In genomic region chr21:33858672-33859372, GRCh38 we compare ENCODE assay signal across 16 cellular contexts. TPM values are rescaled to one million over a fixed set of nuclear protein-coding genes. Genes with fewer than 3 reads are reported as not detected.
DNase-seq lines count a peak whose midpoint lies in the region; ATAC-seq and TF ChIP-seq lines count a peak whose summit lies in the region.
"Had no signal": no experiment of that assay in that cellular context is flagged by ENCODE, and none has a peak within 500 bp of the region (broad histone marks: within the 10 kb centered on the region; RNA-seq: fewer than 3 reads in every experiment).

No MANE protein-coding gene starts in this region.

- BruUV-seq in MCF 10A (replicated peaks; lab: Mats Ljungman, UMichigan): no TSS peak

- no peak for DNase-seq in left cardiac atrium
- DNase-seq in left ventricle myocardium inferior: no peak
- DNase-seq in fibroblast of the aortic adventitia (ENCODE audit: low read depth): peak; percentile 33
- DNase-seq in sciatic nerve (ENCODE audit: low spot score): no peak
- no peak for DNase-seq in foreskin melanocyte
- no peak for DNase-seq in MCF 10A (ENCODE audit: unreplicated experiment)
- DNase-seq: DMS153, HCEC 1CT, KG1, NCI-H1092 treated with DMSO at 0.1 percent for 48 hours, NCI-H1694, NCI-H2107, Right ventricle myocardium superior had no signal

- peaks cover 14% of the 10 kb centered on the region for H3K4me1 Mint-ChIP-seq in MCF 10A (ENCODE audit: insufficient read depth, unreplicated experiment)

- H3K36me3 Mint-ChIP-seq in MCF 10A (ENCODE audit: insufficient read depth, unreplicated experiment): no peaks in the 10 kb centered on the region

- H3K4me3 ChIP-seq in left ventricle myocardium inferior: no peak overlapping the region
- H3K4me3 ChIP-seq in fibroblast of the aortic adventitia (ENCODE audit: low read depth, low read length): no peak overlapping the region

- H3K27me3 ChIP-seq in left ventricle myocardium inferior (ENCODE audit: low read depth): no peaks in the 10 kb centered on the region

- CTCF ChIA-PET in MCF 10A (lab: Yijun Ruan, JAX): no interaction called here

- POLR2A ChIA-PET in MCF 10A (lab: Yijun Ruan, JAX): interaction anchor here (0.7 kb wide), 1 partner anchor 233 kb away, joined by 4 read pairs; no protein-coding TSS in a partner anchor

- intact Hi-C loops in left cardiac atrium (cut with DNase I) (no loop called here), left ventricle myocardium inferior (cut with micrococcal nuclease) (no loop called here), sciatic nerve (cut with DNase I) (no loop called here), MCF 10A (cut with micrococcal nuclease) (no loop called here)

- TF ChIP-seq CTCF in left ventricle myocardium inferior (IDR thresholded peaks at IDR 0.05; ENCODE audit: borderline replicate concordance): no peak
- no peak for TF ChIP-seq CTCF in fibroblast of the aortic adventitia (IDR thresholded peaks at IDR 0.05; ENCODE audit: insufficient read depth, low read length)
- TF ChIP-seq CTCF in MCF 10A (IDR thresholded peaks at IDR 0.05; ENCODE audit: unreplicated experiment): no peak

- H3K4me3 Mint-ChIP-seq in MCF 10A (ENCODE audit: unreplicated experiment): no peak overlapping the region

- ATAC-seq in left cardiac atrium (peak; percentile 35 to 60), sciatic nerve (peak; percentile 56), HG03521 (IDR thresholded peaks at IDR 0.05; ENCODE audit: unreplicated experiment) (no peak), GM21526 (IDR thresholded peaks at IDR 0.05; ENCODE audit: low FRiP score, unreplicated experiment) (no peak)
- ATAC-seq: Panc1 had no signal

- no peak overlapping the region for H3K27ac ChIP-seq in left ventricle myocardium inferior (replicated peaks)

- no peaks in the 10 kb centered on the region for H3K9me3 Mint-ChIP-seq in MCF 10A (ENCODE audit: unreplicated experiment)

- H3K36me3 ChIP-seq in left ventricle myocardium inferior: no peaks in the 10 kb centered on the region

- no peaks in the 10 kb centered on the region for H3K4me1 ChIP-seq in left ventricle myocardium inferior

- no peaks in the 10 kb centered on the region for H3K9me3 ChIP-seq in left ventricle myocardium inferior (replicated peaks)

- no peaks in the 10 kb centered on the region for H3K27me3 Mint-ChIP-seq in MCF 10A (ENCODE audit: insufficient read depth, unreplicated experiment)

- H3K27ac Mint-ChIP-seq in MCF 10A (ENCODE audit: low read depth, unreplicated experiment): no peak overlapping the region

RNA-seq across cellular contexts. Expression of gene ATP5PO, which starts 56.8 kb away (rescaled TPM):
- 100 to 1,000 TPM; 534 to 568 TPM for total RNA-seq in left cardiac atrium
- 780 TPM for total RNA-seq in left ventricle myocardium inferior
- total RNA-seq in fibroblast of the aortic adventitia (ENCODE audit: low replicate concordance): 107 and 304 TPM in 2 replicates
- 112 TPM for total RNA-seq in sciatic nerve
- total RNA-seq in MCF 10A (2022): 147 and 196 TPM in 2 replicates

Comparison
In these comparisons a context has a peak if more than half of its experiments do, and no peak if none do; other contexts are left out.
1. ATAC-seq: peak in left cardiac atrium (2 of 2) and sciatic nerve (single experiment); none in HG03521 (single experiment) and GM21526 (single experiment).